ENCODE assay signal across 19 cellular contexts in genomic region chr2:217398101-217398500, GRCh38.
"Had no signal": no experiment of that assay in that cellular context is flagged by ENCODE, and none has a peak within 500 bp of the region (broad histone marks: within the 10 kb centered on the region; RNA-seq: fewer than 3 reads in every experiment).

No MANE protein-coding gene starts in this region.

- H3K9me3 Mint-ChIP-seq: activated T-cell treated with anti-CD3 and anti-CD28 coated beads, Interleukin-2, amount 50 U/mL, for 24 hours had no signal

- H3K27ac Mint-ChIP-seq: activated T-cell treated with anti-CD3 and anti-CD28 coated beads, Interleukin-2, amount 50 U/mL, for 24 hours; T-helper 2 cell treated with Interferon-gamma antibody and Interleukin-4, amounts not matched to agents 5 μg/mL and 100 μg/mL, for 36 hours had no signal

- H3K4me3 ChIP-seq: coronary artery, mucosa of descending colon, thyroid gland, upper lobe of right lung had no signal

- H3K36me3 ChIP-seq: thyroid gland, upper lobe of right lung had no signal

- DNase-seq: activated CD4-positive, CD25-positive, alpha-beta regulatory T cell treated with anti-CD3 and anti-CD28 coated beads, Interleukin-2, amount 50 U/mL, for 72 hours; activated CD8-positive, alpha-beta memory T cell treated with anti-CD3 and anti-CD28 coated beads, Interleukin-2, amount 50 U/mL, for 4 hours; cerebellar nuclear complex; foreskin fibroblast; left colon; mesendoderm; mucosa of descending colon; naive B cell; stimulated activated CD4-positive, alpha-beta T cell treated with anti-CD3 and anti-CD28 coated beads, Interleukin-4, amount 100 ng/mL, for 24 hours; stimulated activated naive CD4-positive, alpha-beta T cell treated with Interleukin-2 at 50 U/mL for 16 hours; thyroid gland; upper lobe of right lung had no signal

- H3K27ac ChIP-seq: coronary artery, thyroid gland, upper lobe of right lung, VCaP had no signal

- H3K27me3 ChIP-seq: thyroid gland, upper lobe of right lung had no signal

- ATAC-seq: activated T-helper 17 cell treated with anti-CD3 and anti-CD28 coated beads, Interleukin-2, amount 50 U/mL, for 72 hours; left colon; mucosa of descending colon; sciatic nerve had no signal

- H3K4me3 Mint-ChIP-seq: activated T-cell treated with anti-CD3 and anti-CD28 coated beads, Interleukin-2, amount 50 U/mL, for 24 hours; neural crest cell; T-helper 2 cell treated with Interferon-gamma antibody and Interleukin-4, amounts not matched to agents 5 μg/mL and 100 μg/mL, for 36 hours had no signal

- H3K4me1 ChIP-seq: upper lobe of right lung had no signal

- H3K9me3 ChIP-seq: mucosa of descending colon, thyroid gland, upper lobe of right lung had no signal

- H3K27me3 Mint-ChIP-seq: activated T-cell treated with anti-CD3 and anti-CD28 coated beads, Interleukin-2, amount 50 U/mL, for 24 hours; activated T-helper 17 cell treated with anti-CD3 and anti-CD28 coated beads, Interleukin-2, amount 50 U/mL, for 72 hours had no signal
